In genomic region chr15:94804613-94805012, GRCh38 we compare ENCODE assay signal across 27 cellular contexts.
"Had no signal": no experiment of that assay in that cellular context is flagged by ENCODE, and none has a peak within 500 bp of the region (broad histone marks: within the 10 kb centered on the region; RNA-seq: fewer than 3 reads in every experiment).

No MANE protein-coding gene starts in this region.

- ATAC-seq: stimulated activated effector memory CD8-positive, alpha-beta T cell treated with anti-CD3 and anti-CD28 coated beads, Interleukin-12 subunit alpha, Interleukin-12 subunit beta, amount 100 ng/mL, for 72 hours; stimulated activated memory B cell treated with anti-CD40 and anti-IgM and Interleukin-4, amounts not matched to agents 10 μg/mL and 1 μg/mL and 100 μg/mL, for 72 hours; stimulated activated naive B cell treated with anti-CD40 and anti-IgM and Interleukin-4, amounts not matched to agents 10 μg/mL and 1 μg/mL and 100 μg/mL, for 72 hours; stimulated activated naive CD8-positive, alpha-beta T cell treated with anti-CD3 and anti-CD28 coated beads, Interleukin-15, amount 100 ng/mL, for 72 hours; stimulated activated naive CD8-positive, alpha-beta T cell treated with anti-CD3 and anti-CD28 coated beads, Interleukin-15, Interleukin-2, amounts not matched to agents 100 U/mL and 50 U/mL, for 24 hours; upper lobe of right lung had no signal

- FAIRE-seq: urothelium cell line had no signal

- H3K27ac ChIP-seq: stomach, suprapubic skin, testis, thoracic aorta, thyroid gland, tibial artery, tibial nerve, transverse colon, upper lobe of left lung, upper lobe of right lung, uterus, vagina had no signal

- DNase-seq: stimulated activated CD4-positive, alpha-beta T cell treated with anti-CD3 and anti-CD28 coated beads, Interleukin-2, amount 100 ng/mL, for 48 hours; stimulated activated CD4-positive, alpha-beta T cell treated with anti-CD3 and anti-CD28 coated beads, Interleukin-4, amount 100 ng/mL, for 1 hour; stimulated activated CD4-positive, alpha-beta T cell treated with anti-CD3 and anti-CD28 coated beads, Interleukin-4, amount 100 ng/mL, for 24 hours; stimulated activated CD4-positive, alpha-beta T cell treated with anti-CD3 and anti-CD28 coated beads, Interleukin-4, amount 100 ng/mL, for 4 hours; stimulated activated CD8-positive, alpha-beta memory T cell treated with anti-CD3 and anti-CD28 coated beads, Interleukin-4, amount 100 ng/mL, for 48 hours; stimulated activated naive B cell treated with anti-CD40 and anti-IgM and Interleukin-4, amounts not matched to agents 10 μg/mL and 1 μg/mL and 100 μg/mL, for 72 hours; stimulated activated naive CD4-positive, alpha-beta T cell; stimulated activated naive CD4-positive, alpha-beta T cell treated with Interleukin-2 at 50 U/mL for 16 hours; stimulated activated naive CD8-positive, alpha-beta T cell treated with anti-CD3 and anti-CD28 coated beads, Interleukin-15, amount 100 ng/mL, for 72 hours; stimulated activated naive CD8-positive, alpha-beta T cell treated with anti-CD3 and anti-CD28 coated beads, Interleukin-15, Interleukin-2, amounts not matched to agents 100 U/mL and 50 U/mL, for 24 hours; stomach; substantia nigra; testis; thyroid gland; tibial artery; transverse colon; trophoblast cell; upper lobe of left lung; upper lobe of right lung; uterus had no signal

- H3K27me3 ChIP-seq: stomach, suprapubic skin, testis, thyroid gland, tibial artery, tibial nerve, transverse colon, upper lobe of left lung, upper lobe of right lung, uterus, vagina had no signal

- H3K9me3 ChIP-seq: suprapubic skin, testis, thyroid gland, upper lobe of right lung, uterus had no signal

- H3K4me1 ChIP-seq: stomach, suprapubic skin, testis, thyroid gland, tibial nerve, transverse colon, upper lobe of left lung, upper lobe of right lung, uterus, vagina had no signal

- H3K4me3 ChIP-seq: stomach, suprapubic skin, testis, thoracic aorta, thyroid gland, tibial artery, tibial nerve, transverse colon, upper lobe of left lung, upper lobe of right lung, uterus, vagina had no signal

- H3K36me3 ChIP-seq: stomach, suprapubic skin, thoracic aorta, thyroid gland, tibial artery, tibial nerve, transverse colon, upper lobe of left lung, upper lobe of right lung, uterus, vagina had no signal
